In the genomic region with DNA sequence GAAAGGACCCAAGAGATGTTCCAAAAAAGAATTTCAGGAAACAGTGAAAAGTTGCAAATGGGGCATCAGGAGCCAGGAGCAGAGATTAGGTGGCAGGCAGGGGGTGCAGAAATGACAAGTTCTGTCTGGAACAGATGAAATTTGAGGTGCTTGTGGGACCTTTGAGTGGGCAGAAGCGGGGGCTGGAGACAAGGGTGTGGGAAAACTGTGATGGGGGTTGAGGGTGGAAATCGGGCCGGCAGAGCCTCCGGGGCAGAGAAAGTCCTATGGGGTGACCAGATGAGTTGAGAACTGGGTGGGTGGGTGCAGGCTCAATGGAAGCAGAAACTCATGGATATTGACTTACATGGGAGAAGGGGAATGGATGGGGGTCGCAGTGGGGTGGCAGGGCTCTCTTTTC, we compare ENCODE assay signal across 10 cellular contexts. TPM values are rescaled to one million over a fixed set of nuclear protein-coding genes. Genes with fewer than 3 reads are reported as not detected.
DNase-seq lines count a peak whose midpoint lies in the region; TF ChIP-seq lines count a peak whose summit lies in the region.
"Had no signal": no experiment of that assay in that cellular context is flagged by ENCODE, and none has a peak within 500 bp of the region (broad histone marks: within the 10 kb centered on the region; RNA-seq: fewer than 3 reads in every experiment).

No MANE protein-coding gene starts in this region.

- CTCF ChIA-PET in MCF 10A (lab: Yijun Ruan, JAX): interaction anchor here (0.6 kb wide), 1 partner anchor 1220 kb away, joined by 5 read pairs; no protein-coding TSS in a partner anchor

- BruUV-seq in MCF 10A (replicated peaks; lab: Mats Ljungman, UMichigan): no TSS peak

- H3K27me3 Mint-ChIP-seq in MCF 10A (ENCODE audit: insufficient read depth, unreplicated experiment) (peaks cover 11% of the 10 kb centered on the region), mesothelial cell of epicardium (ENCODE audit: low read depth) (peaks cover 23% of the 10 kb centered on the region), type B pancreatic cell (peaks cover 17% of the 10 kb centered on the region)
- no peaks in the 10 kb centered on the region for H3K27me3 Mint-ChIP-seq in activated naive CD8-positive, alpha-beta T cell treated with anti-CD3 and anti-CD28 coated beads for 36 hours

- H3K4me3 ChIP-seq in breast epithelium: no peak overlapping the region

- DNase-seq in MCF 10A (ENCODE audit: unreplicated experiment): no peak
- DNase-seq in breast epithelium (ENCODE audit: low spot score in 2 of 2): no peak
- DNase-seq in activated naive CD8-positive, alpha-beta T cell treated with anti-CD3 and anti-CD28 coated beads for 36 hours: no peak
- no peak for DNase-seq in mesothelial cell of epicardium (ENCODE audit: low spot score in 2 of 2, unreplicated experiment in 2 of 2)
- no peak for DNase-seq in type B pancreatic cell (ENCODE audit: extremely low spot score, unreplicated experiment)
- no peak for DNase-seq in putamen (ENCODE audit: low spot score)
- DNase-seq in OCI-M2 (lab: John Stamatoyannopoulos, UW; ENCODE audit: unreplicated experiment): no peak
- no peak for DNase-seq in GM20000 (ENCODE audit: low spot score)
- DNase-seq: NCI-H1436 treated with DMSO at 0.1 percent for 48 hours had no signal

- H3K36me3 ChIP-seq in breast epithelium: no peaks in the 10 kb centered on the region

- no peaks in the 10 kb centered on the region for H3K9me3 ChIP-seq in breast epithelium
- H3K9me3 ChIP-seq: SJSA1 had no signal

- no peak for TF ChIP-seq CTCF in MCF 10A (IDR thresholded peaks at IDR 0.05; ENCODE audit: unreplicated experiment)
- no peak for TF ChIP-seq CTCF in breast epithelium (IDR thresholded peaks at IDR 0.05)
- TF ChIP-seq CTCF in mesothelial cell of epicardium (IDR thresholded peaks at IDR 0.05; ENCODE audit: unreplicated experiment): no peak
- no peak for TF ChIP-seq CTCF in type B pancreatic cell (conservative IDR thresholded peaks at IDR 0.05)
- no peak for TF ChIP-seq CTCF in GM20000 (IDR thresholded peaks at IDR 0.05; ENCODE audit: extremely low read depth, missing control alignments)

- H3K9me3 Mint-ChIP-seq in MCF 10A (ENCODE audit: unreplicated experiment) (no peaks in the 10 kb centered on the region), mesothelial cell of epicardium (no peaks in the 10 kb centered on the region), type B pancreatic cell (no peaks in the 10 kb centered on the region)
- no peaks in the 10 kb centered on the region for H3K9me3 Mint-ChIP-seq in activated naive CD8-positive, alpha-beta T cell treated with anti-CD3 and anti-CD28 coated beads for 36 hours

- intact Hi-C loops in MCF 10A (cut with micrococcal nuclease) (no loop called here), breast epithelium (cut with DNase I; ENCODE audit: low total_unique reads) (no loop called here)

- H3K4me1 Mint-ChIP-seq in MCF 10A (ENCODE audit: insufficient read depth, unreplicated experiment) (peaks cover 23% of the 10 kb centered on the region), mesothelial cell of epicardium (peaks cover 22% of the 10 kb centered on the region), type B pancreatic cell (ENCODE audit: unreplicated experiment) (peaks cover 24% of the 10 kb centered on the region)
- H3K4me1 Mint-ChIP-seq in activated naive CD8-positive, alpha-beta T cell treated with anti-CD3 and anti-CD28 coated beads for 36 hours: peaks cover 34% of the 10 kb centered on the region

- no peaks in the 10 kb centered on the region for H3K27me3 ChIP-seq in breast epithelium
- H3K27me3 ChIP-seq: SJSA1 had no signal

- H3K36me3 Mint-ChIP-seq in MCF 10A (ENCODE audit: insufficient read depth, unreplicated experiment) (peaks cover 5% of the 10 kb centered on the region), mesothelial cell of epicardium (no peaks in the 10 kb centered on the region), type B pancreatic cell (no peaks in the 10 kb centered on the region)
- H3K36me3 Mint-ChIP-seq in activated naive CD8-positive, alpha-beta T cell treated with anti-CD3 and anti-CD28 coated beads for 36 hours: peaks cover 30% of the 10 kb centered on the region

- H3K27ac Mint-ChIP-seq in MCF 10A (ENCODE audit: low read depth, unreplicated experiment) (peak overlapping the region; percentile 95), mesothelial cell of epicardium (peak overlapping the region; percentile 89), type B pancreatic cell (peak overlapping the region; percentile 97)
- peak overlapping the region; percentile 95 for H3K27ac Mint-ChIP-seq in activated naive CD8-positive, alpha-beta T cell treated with anti-CD3 and anti-CD28 coated beads for 36 hours

- peak overlapping the region in 1 of 2 donors; percentile 99 for H3K27ac ChIP-seq in breast epithelium

- POLR2A ChIA-PET in MCF 10A (lab: Yijun Ruan, JAX): interaction anchor here (2.5 kb wide), 1 partner anchor 17 kb away, joined by 22 read pairs; no protein-coding TSS in a partner anchor

- TF ChIP-seq POLR2A in breast epithelium (IDR thresholded peaks at IDR 0.05): no peak

- H3K4me1 ChIP-seq in breast epithelium: peaks cover 10 to 19% of the 10 kb centered on the region in 2 donors

- peak overlapping the region; percentile 75 for H3K4me3 Mint-ChIP-seq in MCF 10A (ENCODE audit: unreplicated experiment)
- H3K4me3 Mint-ChIP-seq in activated naive CD8-positive, alpha-beta T cell treated with anti-CD3 and anti-CD28 coated beads for 36 hours: peak overlapping the region; percentile 96
- peak overlapping the region; percentile 87 for H3K4me3 Mint-ChIP-seq in mesothelial cell of epicardium
- H3K4me3 Mint-ChIP-seq in type B pancreatic cell: peak overlapping the region; percentile 92

RNA-seq across cellular contexts. Expression of a gene that starts 1.6 kb away (rescaled TPM):
- total RNA-seq in MCF 10A (2022): 0.69 and 2.9 TPM in 2 replicates
- total RNA-seq in breast epithelium: 100 to 1,000 TPM in 1 of 3 donors, 10 to 100 TPM in 2; 35.7 to 154 (median 66.2) TPM
- total RNA-seq in activated naive CD8-positive, alpha-beta T cell treated with anti-CD3 and anti-CD28 coated beads for 36 hours: 10 to 100 TPM; 88.0 to 92.6 TPM
- 138 to 141 TPM (median 141 TPM) in 3 replicates for total RNA-seq in mesothelial cell of epicardium
- total RNA-seq in type B pancreatic cell (ENCODE audit: low replicate concordance): 11.4 and 81.9 TPM in 2 replicates

RNA-seq across cellular contexts. Expression of a gene that starts 20.1 kb away (rescaled TPM):
- total RNA-seq in MCF 10A (2022) (64.2 and 66.9 TPM in 2 replicates), breast epithelium (10 to 100 TPM; 35.0 to 54.2 (median 39.7) TPM), mesothelial cell of epicardium (29.4 to 32.8 TPM (median 32.6 TPM) in 3 replicates), type B pancreatic cell (ENCODE audit: low replicate concordance) (35.7 and 48.7 TPM in 2 replicates)
- total RNA-seq in activated naive CD8-positive, alpha-beta T cell treated with anti-CD3 and anti-CD28 coated beads for 36 hours: 10 to 100 TPM; 39.8 to 41.2 TPM

RNA-seq across cellular contexts. Expression of a gene that starts 29.8 kb away (rescaled TPM):
- total RNA-seq in MCF 10A (2022) (not detected in 2 replicates), breast epithelium (1 to 10 TPM in 1 of 3 donors, not detected in 2; 1.3 TPM), mesothelial cell of epicardium (0.16 TPM in 1 of 3 replicates, not detected in the others), type B pancreatic cell (ENCODE audit: low replicate concordance) (not detected in 2 replicates)
- total RNA-seq in activated naive CD8-positive, alpha-beta T cell treated with anti-CD3 and anti-CD28 coated beads for 36 hours: not detected
- total RNA-seq: SJSA1 had no signal

RNA-seq across cellular contexts. Expression of a gene that starts 42.9 kb away (rescaled TPM):
- total RNA-seq in MCF 10A (2022) (0.39 TPM in 1 of 2 replicates, not detected in the other), breast epithelium (10 to 100 TPM in 2 of 3 donors, 1 to 10 TPM in 1; 8.5 to 27.2 (median 16.0) TPM), mesothelial cell of epicardium (20.3 to 24.3 TPM (median 22.0 TPM) in 3 replicates), type B pancreatic cell (ENCODE audit: low replicate concordance) (4.2 and 16.5 TPM in 2 replicates)
- 10 to 100 TPM in 1 of 2 experiments, 1 to 10 TPM in 1; 9.1 to 11.3 TPM for total RNA-seq in activated naive CD8-positive, alpha-beta T cell treated with anti-CD3 and anti-CD28 coated beads for 36 hours
